In genomic region chr4:147683717-147684700, GRCh38 we compare ENCODE assay signal across 1 cellular context.
A peak's percentile ranks its signal among the peaks of the same experiment; 100 is the strongest.
TF ChIP-seq lines count a peak whose summit lies in the region.

Gene PRMT9 (minus strand): TSS chr4:147684163. CDS start chr4:147683987, 176 bp downstream.

TF ChIP-seq in K562, 482 proteins besides CTCF, POLR2A, EP300 and RAD21 (continued from another document and continues in another):
- TF ChIP-seq, protein P1, sequence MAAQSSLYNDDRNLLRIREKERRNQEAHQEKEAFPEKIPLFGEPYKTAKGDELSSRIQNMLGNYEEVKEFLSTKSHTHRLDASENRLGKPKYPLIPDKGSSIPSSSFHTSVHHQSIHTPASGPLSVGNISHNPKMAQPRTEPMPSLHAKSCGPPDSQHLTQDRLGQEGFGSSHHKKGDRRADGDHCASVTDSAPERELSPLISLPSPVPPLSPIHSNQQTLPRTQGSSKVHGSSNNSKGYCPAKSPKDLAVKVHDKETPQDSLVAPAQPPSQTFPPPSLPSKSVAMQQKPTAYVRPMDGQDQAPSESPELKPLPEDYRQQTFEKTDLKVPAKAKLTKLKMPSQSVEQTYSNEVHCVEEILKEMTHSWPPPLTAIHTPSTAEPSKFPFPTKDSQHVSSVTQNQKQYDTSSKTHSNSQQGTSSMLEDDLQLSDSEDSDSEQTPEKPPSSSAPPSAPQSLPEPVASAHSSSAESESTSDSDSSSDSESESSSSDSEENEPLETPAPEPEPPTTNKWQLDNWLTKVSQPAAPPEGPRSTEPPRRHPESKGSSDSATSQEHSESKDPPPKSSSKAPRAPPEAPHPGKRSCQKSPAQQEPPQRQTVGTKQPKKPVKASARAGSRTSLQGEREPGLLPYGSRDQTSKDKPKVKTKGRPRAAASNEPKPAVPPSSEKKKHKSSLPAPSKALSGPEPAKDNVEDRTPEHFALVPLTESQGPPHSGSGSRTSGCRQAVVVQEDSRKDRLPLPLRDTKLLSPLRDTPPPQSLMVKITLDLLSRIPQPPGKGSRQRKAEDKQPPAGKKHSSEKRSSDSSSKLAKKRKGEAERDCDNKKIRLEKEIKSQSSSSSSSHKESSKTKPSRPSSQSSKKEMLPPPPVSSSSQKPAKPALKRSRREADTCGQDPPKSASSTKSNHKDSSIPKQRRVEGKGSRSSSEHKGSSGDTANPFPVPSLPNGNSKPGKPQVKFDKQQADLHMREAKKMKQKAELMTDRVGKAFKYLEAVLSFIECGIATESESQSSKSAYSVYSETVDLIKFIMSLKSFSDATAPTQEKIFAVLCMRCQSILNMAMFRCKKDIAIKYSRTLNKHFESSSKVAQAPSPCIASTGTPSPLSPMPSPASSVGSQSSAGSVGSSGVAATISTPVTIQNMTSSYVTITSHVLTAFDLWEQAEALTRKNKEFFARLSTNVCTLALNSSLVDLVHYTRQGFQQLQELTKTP (IDR thresholded peaks at IDR 0.05; ENCODE audit: low read depth in 1 of 2, partially characterized antibody in 2 of 2): peak in 1 of 2 experiments; percentile 51
- TF ChIP-seq MAFG (tag; conservative IDR thresholded peaks at IDR 0.05) (no peak), SAFB2 (IDR thresholded peaks at IDR 0.05; ENCODE audit: borderline replicate concordance, low read depth, low read length, severe bottlenecking) (no peak), ZC3H8 (IDR thresholded peaks at IDR 0.05) (no peak), ZNF766 (CRISPR knock-in tag; conservative IDR thresholded peaks at IDR 0.05) (no peak), TBP (optimal IDR thresholded peaks at IDR 0.05; ENCODE audit: low read depth, low read length) (peak; percentile 77), HNRNPH1 (optimal IDR thresholded peaks at IDR 0.05; ENCODE audit: low read depth, low read length) (no peak), RBBP5 (IDR thresholded peaks at IDR 0.05; ENCODE audit: borderline replicate concordance, insufficient read depth, low read length, poor library complexity, severe bottlenecking) (peak; percentile 72), ERF (CRISPR knock-in tag; IDR thresholded peaks at IDR 0.05) (no peak), FOXK1 (CRISPR knock-in tag; IDR thresholded peaks at IDR 0.05; ENCODE audit: borderline replicate concordance) (no peak), SFPQ (IDR thresholded peaks at IDR 0.05; ENCODE audit: low read depth, low read length) (no peak), CREM (IDR thresholded peaks at IDR 0.05; ENCODE audit: low read depth) (peak; percentile 99), SRSF9 (IDR thresholded peaks at IDR 0.05; ENCODE audit: borderline replicate concordance, low read depth, low read length) (no peak), MLLT1 (IDR thresholded peaks at IDR 0.05) (0 out of 4 replicates have a peak, but pooled peaks of 1 of the 2 experiments have one; percentile 10), KHSRP (IDR thresholded peaks at IDR 0.05) (peak; percentile 57; the same call in 1 of the 2 replicates), GATAD2A (IDR thresholded peaks at IDR 0.05) (no peak), ZNF165 (CRISPR knock-in tag; IDR thresholded peaks at IDR 0.05; ENCODE audit: borderline replicate concordance) (no peak), TEAD2 (tag; IDR thresholded peaks at IDR 0.05) (no peak), TCF15 (CRISPR knock-in tag; IDR thresholded peaks at IDR 0.05) (no peak), ZNF217 (CRISPR knock-in tag; IDR thresholded peaks at IDR 0.05) (no peak), ZNF175 (CRISPR knock-in tag; IDR thresholded peaks at IDR 0.05; ENCODE audit: low read depth) (no peak), KAT2B (IDR thresholded peaks at IDR 0.05; ENCODE audit: low read depth, low read length) (no peak), HLTF (IDR thresholded peaks at IDR 0.05) (no peak), ARNT (IDR thresholded peaks at IDR 0.05) (no peak), NCOA6 (IDR thresholded peaks at IDR 0.05) (peak; percentile 96), RFX5 (IDR thresholded peaks at IDR 0.05; ENCODE audit: low read depth, low read length) (no peak), TAF9B (IDR thresholded peaks at IDR 0.05; ENCODE audit: partially characterized antibody) (peak; percentile 56), DDX20 (tag; IDR thresholded peaks at IDR 0.05; ENCODE audit: low read depth) (no peak), CHCHD3 (CRISPR knock-in tag; IDR thresholded peaks at IDR 0.05) (no peak), ZNF699 (CRISPR knock-in tag; IDR thresholded peaks at IDR 0.05; ENCODE audit: insufficient replicate concordance) (no peak), IFI16 (CRISPR knock-in tag; IDR thresholded peaks at IDR 0.05) (no peak), GABPA (tag; conservative IDR thresholded peaks at IDR 0.05; ENCODE audit: low read depth) (peak; percentile 55; the same call in 1 of the 2 replicates), MBD2 (IDR thresholded peaks at IDR 0.05; ENCODE audit: borderline replicate concordance, low read depth) (peak; percentile 63), BCOR (IDR thresholded peaks at IDR 0.05) (peak; percentile 6; the same call in 1 of the 2 replicates), ZBTB5 (IDR thresholded peaks at IDR 0.05) (no peak), CEBPG (CRISPR knock-in tag; IDR thresholded peaks at IDR 0.05) (peak; percentile 35; the same call in 1 of the 2 replicates), CEBPG (tag; conservative IDR thresholded peaks at IDR 0.05 in 1 of 2, IDR thresholded peaks at IDR 0.05 in 1 of 2) (no peak), ZNF830 (CRISPR knock-in tag; IDR thresholded peaks at IDR 0.05) (no peak), ELF2 (CRISPR knock-in tag; IDR thresholded peaks at IDR 0.05) (no peak), KDM5B (IDR thresholded peaks at IDR 0.05; ENCODE audit: insufficient replicate concordance, low read depth, low read length) (peak; percentile 94), NELFE (IDR thresholded peaks at IDR 0.05; ENCODE audit: insufficient read depth, insufficient read length) (no peak), CSDE1 (IDR thresholded peaks at IDR 0.05) (peak in 1 of 2 experiments; percentile 37; a peak in 1 of 4 replicates), TCFL5 (CRISPR knock-in tag; conservative IDR thresholded peaks at IDR 0.05) (no peak), PHF8 (IDR thresholded peaks at IDR 0.05; ENCODE audit: borderline replicate concordance, low read length) (peak; percentile 92), ZNF384 (IDR thresholded peaks at IDR 0.05; ENCODE audit: low read depth, low read length) (peak; percentile 37; the same call in 1 of the 2 replicates), CXXC5 (CRISPR knock-in tag; IDR thresholded peaks at IDR 0.05) (peak; percentile 97), ZNF408 (CRISPR knock-in tag; IDR thresholded peaks at IDR 0.05; ENCODE audit: low read depth) (no peak), HDAC1 (IDR thresholded peaks at IDR 0.05) (peak in 1 of 2 experiments; percentile 50; a peak in 2 of 4 replicates), RBFOX2 (IDR thresholded peaks at IDR 0.05; ENCODE audit: low read depth, low read length) (peak; percentile 94), PRPF4 (IDR thresholded peaks at IDR 0.05; ENCODE audit: insufficient read depth, low read depth, low read length, poor library complexity, severe bottlenecking) (no peak), MLX (CRISPR knock-in tag; conservative IDR thresholded peaks at IDR 0.05) (no peak), KAT7 (CRISPR knock-in tag; IDR thresholded peaks at IDR 0.05; ENCODE audit: borderline replicate concordance) (no peak), KAT8 (IDR thresholded peaks at IDR 0.05; ENCODE audit: low read depth) (no peak), ETV6 (IDR thresholded peaks at IDR 0.05; ENCODE audit: borderline replicate concordance in 1 of 2, low read depth in 2 of 2, low read length in 1 of 2) (no peak), ETV6 (CRISPR knock-in tag; IDR thresholded peaks at IDR 0.05; ENCODE audit: borderline replicate concordance) (no peak), POLR2AphosphoS2 (IDR thresholded peaks at IDR 0.05; ENCODE audit: low read length) (no peak; the same call in 1 of the 2 replicates), CCAR2 (IDR thresholded peaks at IDR 0.05; ENCODE audit: low read depth, low read length) (no peak), IRF9 (tag; IDR thresholded peaks at IDR 0.05) (no peak)
- TF ChIP-seq, protein P2, sequence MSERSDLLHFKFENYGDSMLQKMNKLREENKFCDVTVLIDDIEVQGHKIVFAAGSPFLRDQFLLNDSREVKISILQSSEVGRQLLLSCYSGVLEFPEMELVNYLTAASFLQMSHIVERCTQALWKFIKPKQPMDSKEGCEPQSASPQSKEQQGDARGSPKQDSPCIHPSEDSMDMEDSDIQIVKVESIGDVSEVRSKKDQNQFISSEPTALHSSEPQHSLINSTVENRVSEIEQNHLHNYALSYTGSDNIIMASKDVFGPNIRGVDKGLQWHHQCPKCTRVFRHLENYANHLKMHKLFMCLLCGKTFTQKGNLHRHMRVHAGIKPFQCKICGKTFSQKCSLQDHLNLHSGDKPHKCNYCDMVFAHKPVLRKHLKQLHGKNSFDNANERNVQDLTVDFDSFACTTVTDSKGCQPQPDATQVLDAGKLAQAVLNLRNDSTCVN (CRISPR knock-in tag; IDR thresholded peaks at IDR 0.05): no peak
- TF ChIP-seq, protein P3, sequence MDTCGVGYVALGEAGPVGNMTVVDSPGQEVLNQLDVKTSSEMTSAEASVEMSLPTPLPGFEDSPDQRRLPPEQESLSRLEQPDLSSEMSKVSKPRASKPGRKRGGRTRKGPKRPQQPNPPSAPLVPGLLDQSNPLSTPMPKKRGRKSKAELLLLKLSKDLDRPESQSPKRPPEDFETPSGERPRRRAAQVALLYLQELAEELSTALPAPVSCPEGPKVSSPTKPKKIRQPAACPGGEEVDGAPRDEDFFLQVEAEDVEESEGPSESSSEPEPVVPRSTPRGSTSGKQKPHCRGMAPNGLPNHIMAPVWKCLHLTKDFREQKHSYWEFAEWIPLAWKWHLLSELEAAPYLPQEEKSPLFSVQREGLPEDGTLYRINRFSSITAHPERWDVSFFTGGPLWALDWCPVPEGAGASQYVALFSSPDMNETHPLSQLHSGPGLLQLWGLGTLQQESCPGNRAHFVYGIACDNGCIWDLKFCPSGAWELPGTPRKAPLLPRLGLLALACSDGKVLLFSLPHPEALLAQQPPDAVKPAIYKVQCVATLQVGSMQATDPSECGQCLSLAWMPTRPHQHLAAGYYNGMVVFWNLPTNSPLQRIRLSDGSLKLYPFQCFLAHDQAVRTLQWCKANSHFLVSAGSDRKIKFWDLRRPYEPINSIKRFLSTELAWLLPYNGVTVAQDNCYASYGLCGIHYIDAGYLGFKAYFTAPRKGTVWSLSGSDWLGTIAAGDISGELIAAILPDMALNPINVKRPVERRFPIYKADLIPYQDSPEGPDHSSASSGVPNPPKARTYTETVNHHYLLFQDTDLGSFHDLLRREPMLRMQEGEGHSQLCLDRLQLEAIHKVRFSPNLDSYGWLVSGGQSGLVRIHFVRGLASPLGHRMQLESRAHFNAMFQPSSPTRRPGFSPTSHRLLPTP (IDR thresholded peaks at IDR 0.05; ENCODE audit: borderline replicate concordance, extremely low read depth, insufficient read length): no peak
